Comparison of ENCODE assay signal across 1 cellular context in genomic region chr18:23143871-23144270, GRCh38.
TF ChIP-seq lines count a peak whose summit lies in the region.

No MANE protein-coding gene starts in this region.

TF ChIP-seq in GM12878, 131 proteins besides CTCF, POLR2A, EP300 and RAD21 (continued from another document):
- TF ChIP-seq MLLT1 (IDR thresholded peaks at IDR 0.05) (no peak), ATF7 (IDR thresholded peaks at IDR 0.05; ENCODE audit: low read depth) (no peak), CBFB (IDR thresholded peaks at IDR 0.05; ENCODE audit: low read depth) (no peak), DPF2 (IDR thresholded peaks at IDR 0.05) (no peak), ATF2 (IDR thresholded peaks at IDR 0.05; ENCODE audit: low read length) (no peak), EED (IDR thresholded peaks at IDR 0.05; ENCODE audit: low read depth) (no peak), ZZZ3 (IDR thresholded peaks at IDR 0.05; ENCODE audit: control insufficient read depth, insufficient read length, low read depth) (no peak), YY1 (IDR thresholded peaks at IDR 0.05; ENCODE audit: low read depth, low read length) (no peak), ZNF274 (IDR thresholded peaks at IDR 0.05; ENCODE audit: insufficient read depth, insufficient read length) (no peak), ATF3 (IDR thresholded peaks at IDR 0.05; ENCODE audit: borderline replicate concordance, extremely low read depth, low read depth, low read length) (no peak), SREBF2 (IDR thresholded peaks at IDR 0.05; ENCODE audit: low read length) (no peak), TARDBP (IDR thresholded peaks at IDR 0.05; ENCODE audit: borderline replicate concordance) (no peak)
